8 cellular contexts compared by ENCODE assay signal in the genomic region with DNA sequence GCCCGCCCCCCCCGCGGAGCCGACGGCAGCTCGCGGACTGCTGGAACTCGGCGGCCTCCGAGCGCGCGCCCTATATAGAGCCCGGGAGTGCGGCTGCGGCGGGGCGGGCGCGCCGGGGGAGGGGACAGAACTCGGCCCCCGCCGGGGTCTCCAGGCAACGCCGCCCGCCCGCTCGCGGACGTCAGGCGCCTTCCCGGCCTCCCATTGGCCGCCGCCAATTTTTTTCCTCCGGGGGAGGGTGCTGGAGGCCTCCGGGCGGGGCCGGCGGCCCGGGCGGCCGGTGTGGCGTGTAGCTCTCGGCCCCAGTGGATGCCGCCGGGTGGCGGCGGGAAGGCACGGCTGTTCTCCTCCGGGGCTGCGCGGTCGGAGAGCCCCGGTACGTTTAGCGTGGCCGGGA. TPM values are rescaled to one million over a fixed set of nuclear protein-coding genes. Genes with fewer than 3 reads are reported as not detected.
DNase-seq lines count a peak whose midpoint lies in the region; ATAC-seq and TF ChIP-seq lines count a peak whose summit lies in the region.

Gene ZFP36L2, minus strand, starts transcription at position 49 of the 397 bp plus-strand sequence. CDS start 291 bp downstream, outside the sequence.

- POLR2A ChIA-PET in AG04450 (lab: Yijun Ruan, JAX), result interaction anchor here (0.6 to 2.2 kb wide), 42 partner anchors 14 to 391 kb away, joined by 3 to 15 read pairs (median 3); no protein-coding TSS in a partner anchor

- no peaks in the 10 kb centered on the region for H3K27me3 ChIP-seq in AG04450 (ENCODE audit: control insufficient read depth, insufficient read depth, low read length)
- no peaks in the 10 kb centered on the region for H3K27me3 ChIP-seq in breast epithelium

- peaks cover 0 to 16% of the 10 kb centered on the region in 2 donors for H3K4me1 ChIP-seq in breast epithelium

- intact Hi-C loops in breast epithelium (cut with DNase I; ENCODE audit: low total_unique reads), result loop anchor here (5.0 to 10.0 kb wide), 4 partner anchors 202 to 392 kb away; no protein-coding TSS in a partner anchor

- DNase-seq in AG04450 (ENCODE audit: low read depth, low spot score), result peak; percentile 83
- DNase-seq in NCI-H2227 treated with DMSO at 0.1 percent for 48 hours (lab: John Stamatoyannopoulos, UW), result peak; percentile 91
- DNase-seq in breast epithelium (ENCODE audit: low spot score in 2 of 2), result peak; percentile 95
- peak; percentile 93 for DNase-seq in iPS-NIHi7 (ENCODE audit: extremely low spot score)
- peak; percentile 86 to 92 for DNase-seq in stimulated activated CD4-positive, alpha-beta T cell treated with anti-CD3 and anti-CD28 coated beads, Interleukin-12 subunit alpha, Interleukin-12 subunit beta, amount 100 ng/mL, for 24 hours (ENCODE audit: low read depth in 2 of 2)

- peak within 1 kb of the TSS; percentile 87 for H3K4me3 ChIP-seq in AG04450 (ENCODE audit: low read depth, low read length)
- H3K4me3 ChIP-seq in WI38 (ENCODE audit: low read depth, low read length), result peak within 1 kb of the TSS; percentile 88
- H3K4me3 ChIP-seq in breast epithelium, result peak within 1 kb of the TSS; percentile 69 to 96 (median 91)

- peak; percentile 62 for ATAC-seq in GM18909 (IDR thresholded peaks at IDR 0.05; ENCODE audit: poor library complexity, unreplicated experiment)
- ATAC-seq in HG03139 (IDR thresholded peaks at IDR 0.05; ENCODE audit: unreplicated experiment), result peak; percentile 46

- H3K27ac ChIP-seq in AG04450 (ENCODE audit: low read depth, low read length), result peak within 1 kb of the TSS; percentile 95
- H3K27ac ChIP-seq in breast epithelium, result peak within 1 kb of the TSS; percentile 99

- TF ChIP-seq POLR2A in breast epithelium (IDR thresholded peaks at IDR 0.05), result peak; percentile 94

- CTCF ChIA-PET in AG04450 (lab: Charles Lee), result interaction anchor here (0.6 to 4.1 kb wide), 7 partner anchors 9 to 314 kb away, joined by 3 to 104 read pairs (median 10); no protein-coding TSS in a partner anchor

- TF ChIP-seq CTCF in AG04450 (IDR thresholded peaks at IDR 0.05; ENCODE audit: low read depth, low read length), result no peak
- TF ChIP-seq CTCF in WI38 (IDR thresholded peaks at IDR 0.05; ENCODE audit: low read depth, low read length), result no peak
- peak; percentile 8 to 36 (median 22) for TF ChIP-seq CTCF in breast epithelium (IDR thresholded peaks at IDR 0.05)

- H3K9me3 ChIP-seq in AG04450 (ENCODE audit: control insufficient read depth, insufficient read depth, low read length) (no peaks in the 10 kb centered on the region; the same call in 1 of the 2 replicates), breast epithelium (no peaks in the 10 kb centered on the region)

- peaks cover 5% of the 10 kb centered on the region for H3K36me3 ChIP-seq in breast epithelium

RNA-seq across cellular contexts. Expression of gene ZFP36L2, which starts in this region (rescaled TPM):
- polyA plus RNA-seq in AG04450 (2011; rRNA removed), result 16.0 and 18.2 TPM in 2 replicates
- 8.8 and 12.5 TPM in 2 replicates for polyA minus RNA-seq in AG04450 (2011; rRNA and poly(A)+ RNA removed)
- total RNA-seq in breast epithelium, result 100 to 1,000 TPM; 111 to 155 (median 124) TPM

Comparison
In these comparisons a context has a peak if more than half of its experiments do, and no peak if none do; other contexts are left out.
1. Peak in every context shown above with its lines: DNase-seq, ATAC-seq, H3K4me3 ChIP-seq and H3K27ac ChIP-seq.
2. CTCF ChIP-seq: peak in breast epithelium (3 of 3); none in AG04450 (single experiment) and WI38 (single experiment).